8 cellular contexts compared by ENCODE assay signal in the genomic region with DNA sequence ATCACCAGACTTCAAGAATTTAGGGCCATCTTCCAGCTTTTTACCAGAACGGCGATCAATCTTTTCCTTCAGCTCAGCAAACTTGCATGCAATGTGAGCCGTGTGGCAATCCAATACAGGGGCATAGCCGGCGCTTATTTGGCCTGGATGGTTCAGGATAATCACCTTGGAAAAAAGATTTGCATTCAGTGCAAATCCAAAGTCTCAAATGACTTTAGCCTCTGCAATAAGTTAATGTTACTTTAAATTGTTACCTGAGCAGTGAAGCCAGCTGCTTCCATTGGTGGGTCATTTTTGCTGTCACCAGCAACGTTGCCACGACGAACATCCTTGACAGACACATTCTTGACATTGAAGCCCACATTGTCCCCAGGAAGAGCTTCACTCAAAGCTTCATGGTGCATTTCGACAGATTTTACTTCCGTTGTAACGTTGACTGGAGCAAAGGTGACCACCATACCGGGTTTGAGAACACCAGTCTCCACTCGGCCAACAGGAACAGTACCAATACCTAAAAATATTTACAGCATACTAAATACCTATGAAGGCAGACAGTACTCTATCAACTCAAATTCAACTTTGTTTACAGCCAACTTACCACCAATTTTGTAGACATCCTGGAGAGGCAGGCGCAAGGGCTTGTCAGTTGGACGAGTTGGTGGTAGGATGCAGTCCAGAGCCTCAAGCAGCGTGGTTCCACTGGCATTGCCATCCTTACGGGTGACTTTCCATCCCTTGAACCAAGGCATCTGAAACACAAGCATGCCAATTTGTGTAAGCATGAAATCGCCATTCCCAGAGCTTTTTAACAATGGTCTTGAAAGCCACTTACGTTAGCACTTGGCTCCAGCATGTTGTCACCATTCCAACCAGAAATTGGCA. TPM values are rescaled to one million over a fixed set of nuclear protein-coding genes. Genes with fewer than 3 reads are reported as not detected.
DNase-seq lines count a peak whose midpoint lies in the region; ATAC-seq, FAIRE-seq and TF ChIP-seq lines count a peak whose summit lies in the region.
"Not testable (repeated sequence)": the region's sequence is repeated elsewhere in the genome, so short reads cannot be mapped to it uniquely, and the experiment has no call there.

No MANE protein-coding gene starts in this region.

- H3K4me2 ChIP-seq in A549 (peak overlapping the region; percentile 77), fibroblast of lung (ENCODE audit: extremely low read depth, insufficient read depth, low read length) (peak overlapping the region; percentile 79)

- in situ Hi-C loops in brain microvascular endothelial cell (cut with HindIII; ENCODE audit: low pct_ligation_motif_present, low sequenced_read_pairs): loop anchor here (25.0 kb wide), 1 partner anchor 94 kb away; no protein-coding TSS in a partner anchor

- CTCF ChIA-PET in A549 (lab: Yijun Ruan, JAX): interaction anchor here (1.0 to 3.2 kb wide), 2 partner anchors 62 to 93 kb away, joined by 4 to 10 read pairs; no protein-coding TSS in a partner anchor
- CTCF ChIA-PET in activated CD4-positive, alpha-beta memory T cell treated with anti-CD3 and anti-CD28 coated beads, Interleukin-2, amount 10 ng/mL, durations not matched to agents 7 days and 5 days (lab: Charles Lee): interaction anchor here (3.0 kb wide), 1 partner anchor 135 kb away, joined by 8 read pairs; no protein-coding TSS in a partner anchor

- DNase-seq in A549 (ENCODE audit: low read depth in 1 of 2, low spot score in 1 of 2); GM12891 (ENCODE audit: insufficient read length, low spot score); activated CD4-positive, alpha-beta memory T cell treated with anti-CD3 and anti-CD28 coated beads, Interleukin-2, amount 10 ng/mL, durations not matched to agents 7 days and 5 days; brain microvascular endothelial cell; lower lobe of right lung: not testable (repeated sequence)
- peak; percentile 5 for DNase-seq in NCI-H2196 (lab: John Stamatoyannopoulos, UW; ENCODE audit: unreplicated experiment)
- peak in 1 of 2 donors; percentile 26 for DNase-seq in fibroblast of lung (ENCODE audit: low read depth in 2 of 2)

- WGBS in A549 (ENCODE audit: missing lambda C conversion rate): 2% methylated on average over 17 of the region's 19 CpGs

- TF ChIP-seq CTCF in A549 (IDR thresholded peaks at IDR 0.05); brain microvascular endothelial cell (IDR thresholded peaks at IDR 0.05; ENCODE audit: low read depth, low read length, missing control alignments); fibroblast of lung (conservative IDR thresholded peaks at IDR 0.05 in 1 of 2, IDR thresholded peaks at IDR 0.05 in 1 of 2; ENCODE audit: low read depth in 1 of 2, low read length in 2 of 2); lower lobe of right lung (IDR thresholded peaks at IDR 0.05): not testable (repeated sequence)

- H3K27ac ChIP-seq in A549 (peak overlapping the region; percentile 99 to 100), brain microvascular endothelial cell (peak overlapping the region; percentile 99), fibroblast of lung (ENCODE audit: insufficient read depth, low read length) (peak overlapping the region; percentile 97), lower lobe of right lung (peak overlapping the region; percentile 100), rectal smooth muscle tissue (ENCODE audit: low read depth, low read length) (peak overlapping the region; percentile 25)

- H3K9ac ChIP-seq in fibroblast of lung (ENCODE audit: insufficient read depth, low read length): peak overlapping the region; percentile 60
- not testable (repeated sequence) for H3K9ac ChIP-seq in rectal smooth muscle tissue (ENCODE audit: low read length)

- TF ChIP-seq RAD21 in A549 (conservative IDR thresholded peaks at IDR 0.05 in 1 of 2, IDR thresholded peaks at IDR 0.05 in 1 of 2): not testable (repeated sequence)

- not testable (repeated sequence) for TF ChIP-seq POLR2A in A549 (IDR thresholded peaks at IDR 0.05; ENCODE audit: low read length)
- peak; percentile 65; the same call in 1 of the 2 replicates for TF ChIP-seq POLR2A in GM12891 (IDR thresholded peaks at IDR 0.05; ENCODE audit: low read depth, low read length)

- H3K36me3 Mint-ChIP-seq in activated CD4-positive, alpha-beta memory T cell treated with anti-CD3 and anti-CD28 coated beads, Interleukin-2, amount 10 ng/mL, durations not matched to agents 7 days and 5 days (ENCODE audit: low read depth): peaks cover 64% of the 10 kb centered on the region

- not testable (repeated sequence) for H2AFZ ChIP-seq in fibroblast of lung (ENCODE audit: low read length)

- peak overlapping the region; percentile 97 for H3K27ac Mint-ChIP-seq in activated CD4-positive, alpha-beta memory T cell treated with anti-CD3 and anti-CD28 coated beads, Interleukin-2, amount 10 ng/mL, durations not matched to agents 7 days and 5 days

- peak overlapping the region; percentile 89 for H3K4me3 Mint-ChIP-seq in activated CD4-positive, alpha-beta memory T cell treated with anti-CD3 and anti-CD28 coated beads, Interleukin-2, amount 10 ng/mL, durations not matched to agents 7 days and 5 days

- ATAC-seq in A549, lower lobe of right lung: not testable (repeated sequence)

- not testable (repeated sequence) for H3K9me3 Mint-ChIP-seq in activated CD4-positive, alpha-beta memory T cell treated with anti-CD3 and anti-CD28 coated beads, Interleukin-2, amount 10 ng/mL, durations not matched to agents 7 days and 5 days

- H3K79me2 ChIP-seq in fibroblast of lung (ENCODE audit: control insufficient read depth, insufficient read depth, low read length): peaks cover 41% of the 10 kb centered on the region

- H3K27me3 Mint-ChIP-seq in activated CD4-positive, alpha-beta memory T cell treated with anti-CD3 and anti-CD28 coated beads, Interleukin-2, amount 10 ng/mL, durations not matched to agents 7 days and 5 days: not testable (repeated sequence)

- H3K4me1 ChIP-seq in A549 (peaks cover 37% of the 10 kb centered on the region), lower lobe of right lung (peaks cover 65% of the 10 kb centered on the region), rectal smooth muscle tissue (ENCODE audit: control insufficient read depth, insufficient read depth, low read length) (peaks cover 26% of the 10 kb centered on the region)
- not testable (repeated sequence) for H3K4me1 ChIP-seq in fibroblast of lung (ENCODE audit: control insufficient read depth, extremely low read depth, insufficient read depth, low read length)

- peaks cover 53% of the 10 kb centered on the region for H3K4me1 Mint-ChIP-seq in activated CD4-positive, alpha-beta memory T cell treated with anti-CD3 and anti-CD28 coated beads, Interleukin-2, amount 10 ng/mL, durations not matched to agents 7 days and 5 days

- not testable (repeated sequence) for H4K20me1 ChIP-seq in fibroblast of lung (ENCODE audit: control insufficient read depth, extremely low read depth, insufficient read depth, low read length)

- POLR2A ChIA-PET in A549 (lab: Yijun Ruan, JAX): not testable (repeated sequence)
- POLR2A ChIA-PET in activated CD4-positive, alpha-beta memory T cell treated with anti-CD3 and anti-CD28 coated beads, Interleukin-2, amount 10 ng/mL, durations not matched to agents 7 days and 5 days (lab: Charles Lee): interaction anchor here (0.6 to 13.6 kb wide), 9 partner anchors 9 to 135 kb away, joined by 3 to 191 read pairs (median 6); a partner anchor contains a TSS

- intact Hi-C loops in lower lobe of right lung (cut with DNase I): loop anchor here (5.0 kb wide), 1 partner anchor 89 kb away; no protein-coding TSS in a partner anchor

- H3K9me3 ChIP-seq in A549; fibroblast of lung (ENCODE audit: control insufficient read depth, insufficient read depth, low read depth, low read length); lower lobe of right lung: not testable (repeated sequence)

- H3K4me3 ChIP-seq in A549 (peak overlapping the region; percentile 91), brain microvascular endothelial cell (ENCODE audit: low read depth, low read length) (peak overlapping the region; percentile 66), fibroblast of lung (replicated peaks in 1 of 4; ENCODE audit: control extremely low read depth in 1 of 4, insufficient read depth in 1 of 4, low read depth in 3 of 4, low read length in 4 of 4) (peak overlapping the region; percentile 78 to 100 (median 90)), lower lobe of right lung (peak overlapping the region; percentile 85), rectal smooth muscle tissue (ENCODE audit: low read length) (peak overlapping the region; percentile 47)

- TF ChIP-seq EP300 in A549 (IDR thresholded peaks at IDR 0.05): not testable (repeated sequence)

- H3K27me3 ChIP-seq in brain microvascular endothelial cell (replicated peaks); fibroblast of lung (ENCODE audit: control insufficient read depth, insufficient read depth, low read length); lower lobe of right lung (ENCODE audit: low read depth); rectal smooth muscle tissue (ENCODE audit: control insufficient read depth, insufficient read depth, low read length): not testable (repeated sequence)

- FAIRE-seq in A549 (lab: Jason Lieb, UNC); GM12891 (lab: Jason Lieb, UNC): not testable (repeated sequence)

- H3K36me3 ChIP-seq in brain microvascular endothelial cell (replicated peaks) (peaks cover 59% of the 10 kb centered on the region), fibroblast of lung (ENCODE audit: control insufficient read depth, insufficient read depth, low read length) (peaks cover 20% of the 10 kb centered on the region), lower lobe of right lung (peaks cover 64% of the 10 kb centered on the region), rectal smooth muscle tissue (ENCODE audit: control insufficient read depth, insufficient read depth, low read length) (peaks cover 29% of the 10 kb centered on the region)

RNA-seq across cellular contexts. Expression of a gene that starts 2.5 kb away (rescaled TPM):
- polyA plus RNA-seq in A549 (2011; rRNA removed) (9,755 and 11,157 TPM in 2 replicates), A549 (2017; fragmentation: RNase III; extraction: RNeasy Plus Mini Kit Qiagen cat#74134 plus additional on column Dnase treatment) (5,475 to 5,777 TPM (median 5,660 TPM) in 3 replicates), fibroblast of lung (13,707 and 15,755 TPM in 2 replicates)
- polyA plus RNA-seq in A549 (2012; cell fraction: cytosol; rRNA removed): 5,099 and 5,614 TPM in 2 replicates
- polyA plus RNA-seq in A549 (2012; cell fraction: nucleus; rRNA removed): 2,093 and 3,668 TPM in 2 replicates
- polyA minus RNA-seq in A549 (2011; rRNA and poly(A)+ RNA removed): 8,330 and 9,279 TPM in 2 replicates
- 18,401 TPM for polyA plus RNA-seq in GM12891 (2012; ENCODE audit: low read depth, missing spikeins)
- total RNA-seq in activated CD4-positive, alpha-beta memory T cell treated with anti-CD3 and anti-CD28 coated beads, Interleukin-2, amount 10 ng/mL, durations not matched to agents 7 days and 5 days: 1,000 to 10,000 TPM; 7,440 to 7,455 TPM
- total RNA-seq in fibroblast of lung (21,405 and 36,498 TPM in 2 replicates), lower lobe of right lung (9,415 TPM)
- 10,377 and 11,755 TPM in 2 replicates for polyA plus RNA-seq in fibroblast of lung (2012)
- polyA minus RNA-seq in fibroblast of lung (ENCODE audit: low replicate concordance): 8,762 and 9,002 TPM in 2 replicates

RNA-seq across cellular contexts. Expression of a gene that starts 56.8 kb away (rescaled TPM):
- 19.9 and 22.1 TPM in 2 replicates for polyA plus RNA-seq in A549 (2011; rRNA removed)
- 7.9 TPM in 2 replicates for polyA plus RNA-seq in A549 (2012; cell fraction: cytosol; rRNA removed)
- 10.3 and 14.8 TPM in 2 replicates for polyA plus RNA-seq in A549 (2012; cell fraction: nucleus; rRNA removed)
- polyA plus RNA-seq in A549 (2017; fragmentation: RNase III; extraction: RNeasy Plus Mini Kit Qiagen cat#74134 plus additional on column Dnase treatment): 11.4 to 13.5 TPM (median 12.8 TPM) in 3 replicates
- polyA minus RNA-seq in A549 (2011; rRNA and poly(A)+ RNA removed): 10.6 and 11.0 TPM in 2 replicates
- 12.9 TPM for polyA plus RNA-seq in GM12891 (2012; ENCODE audit: low read depth, missing spikeins)
- 10 to 100 TPM; 62.1 to 66.4 TPM for total RNA-seq in activated CD4-positive, alpha-beta memory T cell treated with anti-CD3 and anti-CD28 coated beads, Interleukin-2, amount 10 ng/mL, durations not matched to agents 7 days and 5 days
- total RNA-seq in fibroblast of lung: 47.3 and 52.4 TPM in 2 replicates
- 21.5 and 24.2 TPM in 2 replicates for polyA plus RNA-seq in fibroblast of lung
- 13.8 and 15.5 TPM in 2 replicates for polyA plus RNA-seq in fibroblast of lung (2012)
- 24.5 and 25.1 TPM in 2 replicates for polyA minus RNA-seq in fibroblast of lung (ENCODE audit: low replicate concordance)
- total RNA-seq in lower lobe of right lung: 25.7 TPM

Comparison
In these comparisons a context has a peak if more than half of its experiments do, and no peak if none do; other contexts are left out.
1. H3K27ac ChIP-seq: peak in every context shown above with its lines; median percentile 100 in lower lobe of right lung; 100 in A549; 99 in brain microvascular endothelial cell; 97 in fibroblast of lung; 25 in rectal smooth muscle tissue.